ENCODE assay signal across 12 cellular contexts in genomic region chr3:13513051-13513912, GRCh38. TPM values are rescaled to one million over a fixed set of nuclear protein-coding genes. Genes with fewer than 3 reads are reported as not detected.
DNase-seq lines count a peak whose midpoint lies in the region; ATAC-seq, FAIRE-seq and TF ChIP-seq lines count a peak whose summit lies in the region.
"Had no signal": no experiment of that assay in that cellular context is flagged by ENCODE, and none has a peak within 500 bp of the region (broad histone marks: within the 10 kb centered on the region; RNA-seq: fewer than 3 reads in every experiment).

No MANE protein-coding gene starts in this region.

- H3K9me3 ChIP-seq in RWPE2 (ENCODE audit: severe bottlenecking), result no peaks in the 10 kb centered on the region

- DNase-seq in AG10803 (ENCODE audit: low read depth) (peak; percentile 93), RWPE2 (ENCODE audit: low spot score) (no peak), fibroblast of peridontal ligament (ENCODE audit: extremely low read depth) (peak; percentile 63), osteocyte (ENCODE audit: extremely low spot score, unreplicated experiment) (no peak), D721Med (ENCODE audit: insufficient read length, low spot score) (no peak), DMS53 (lab: John Stamatoyannopoulos, UW) (no peak)
- DNase-seq: T-helper 9 cell had no signal

- no peak overlapping the region for H3K4me3 Mint-ChIP-seq in osteocyte (ENCODE audit: unreplicated experiment)

- H3K4me1 ChIP-seq in RWPE2 (ENCODE audit: insufficient read depth, poor library complexity, severe bottlenecking), result peaks cover 12% of the 10 kb centered on the region

- H3K4me3 ChIP-seq in AG10803 (ENCODE audit: low read length) (no peak overlapping the region), RWPE2 (ENCODE audit: severe bottlenecking) (no peak overlapping the region)
- H3K4me3 ChIP-seq: dorsolateral prefrontal cortex had no signal

- FAIRE-seq in D721Med (lab: Jason Lieb, UNC), result no peak

- H3K36me3 Mint-ChIP-seq in osteocyte (ENCODE audit: unreplicated experiment), result no peaks in the 10 kb centered on the region
- H3K36me3 Mint-ChIP-seq: activated naive CD4-positive, alpha-beta T cell treated with anti-CD3 and anti-CD28 coated beads, Interleukin-2, amount 50 U/mL, for 72 hours had no signal

- ATAC-seq in RWPE2 (ENCODE audit: low read depth) (peak; percentile 36), GM18505 (IDR thresholded peaks at IDR 0.05; ENCODE audit: unreplicated experiment) (no peak), HG02759 (IDR thresholded peaks at IDR 0.05; ENCODE audit: unreplicated experiment) (no peak)
- ATAC-seq: activated naive CD4-positive, alpha-beta T cell treated with anti-CD3 and anti-CD28 coated beads, Interleukin-2, amount 50 U/mL, for 72 hours had no signal

- no peaks in the 10 kb centered on the region for H3K9me3 Mint-ChIP-seq in osteocyte (ENCODE audit: unreplicated experiment)
- H3K9me3 Mint-ChIP-seq: activated naive CD4-positive, alpha-beta T cell treated with anti-CD3 and anti-CD28 coated beads, Interleukin-2, amount 50 U/mL, for 72 hours had no signal

- H3K27me3 Mint-ChIP-seq in osteocyte (ENCODE audit: unreplicated experiment), result no peaks in the 10 kb centered on the region

- TF ChIP-seq CTCF in AG10803 (conservative IDR thresholded peaks at IDR 0.05; ENCODE audit: low read length) (no peak), RWPE2 (IDR thresholded peaks at IDR 0.05; ENCODE audit: poor library complexity, severe bottlenecking) (no peak), osteocyte (IDR thresholded peaks at IDR 0.05) (no peak), D721Med (IDR thresholded peaks at IDR 0.05; ENCODE audit: insufficient read depth, missing control alignments) (no peak)

- no peaks in the 10 kb centered on the region for H3K36me3 ChIP-seq in RWPE2 (ENCODE audit: low read depth)

- peak overlapping the region; percentile 29 for H3K27ac ChIP-seq in RWPE2 (ENCODE audit: poor library complexity, severe bottlenecking)
- H3K27ac ChIP-seq: C4-2B had no signal

- H3K27me3 ChIP-seq in RWPE2 (ENCODE audit: insufficient read depth, poor library complexity, severe bottlenecking), result no peaks in the 10 kb centered on the region
- H3K27me3 ChIP-seq: dorsolateral prefrontal cortex had no signal

- peaks cover 51% of the 10 kb centered on the region for H3K4me1 Mint-ChIP-seq in osteocyte (ENCODE audit: unreplicated experiment)

- TF ChIP-seq POLR2A in GM18505 (IDR thresholded peaks at IDR 0.05; ENCODE audit: borderline replicate concordance, extremely low read depth, insufficient read depth, insufficient read length), result no peak

- H3K27ac Mint-ChIP-seq in osteocyte (ENCODE audit: unreplicated experiment), result peak overlapping the region; percentile 87
- H3K27ac Mint-ChIP-seq: activated naive CD4-positive, alpha-beta T cell treated with anti-CD3 and anti-CD28 coated beads, Interleukin-2, amount 50 U/mL, for 72 hours had no signal

RNA-seq across cellular contexts. Expression of gene HDAC11, which starts 33.2 kb away (rescaled TPM):
- 11.9 and 13.7 TPM in 2 replicates for total RNA-seq in osteocyte

RNA-seq across cellular contexts. Expression of gene FBLN2, which starts 35.6 kb away (rescaled TPM):
- total RNA-seq in osteocyte, result 215 and 251 TPM in 2 replicates
- total RNA-seq: activated naive CD4-positive, alpha-beta T cell treated with anti-CD3 and anti-CD28 coated beads, Interleukin-2, amount 50 U/mL, for 72 hours had no signal

Comparison
In these comparisons a context has a peak if more than half of its experiments do, and no peak if none do; other contexts are left out.
1. DNase-seq: peak in AG10803 (single experiment) and fibroblast of peridontal ligament (single experiment); none in RWPE2 (single experiment), osteocyte (single experiment), D721Med (single experiment) and DMS53 (single experiment).